ENCODE assay signal across 8 cellular contexts in genomic region chr12:12985817-12986408, GRCh38. TPM values are rescaled to one million over a fixed set of nuclear protein-coding genes. Genes with fewer than 3 reads are reported as not detected.
DNase-seq lines count a peak whose midpoint lies in the region; ATAC-seq and TF ChIP-seq lines count a peak whose summit lies in the region.

No MANE protein-coding gene starts in this region.

- TF ChIP-seq CTCF in GM12864 (IDR thresholded peaks at IDR 0.05; ENCODE audit: low read depth, low read length, missing control alignments): peak; percentile 62
- peak; percentile 58 for TF ChIP-seq CTCF in foreskin keratinocyte (conservative IDR thresholded peaks at IDR 0.05)
- TF ChIP-seq CTCF in upper lobe of left lung (IDR thresholded peaks at IDR 0.05): peak; percentile 34 to 55 (median 50)

- peaks cover 9 to 66% (median 28%) of the 10 kb centered on the region in 4 donors for H3K36me3 ChIP-seq in upper lobe of left lung

- in situ Hi-C loops in ACHN (cut with HindIII; ENCODE audit: low pct_ligation_motif_present, low pct_unique_long_range_greater_than_20kb, low sequenced_read_pairs): no loop called here

- 82 to 100% methylated on average over 3 to 4 of the region's 4 CpGs for WGBS in upper lobe of left lung, 2 donors

- H3K27ac ChIP-seq in foreskin keratinocyte: no peak overlapping the region
- no peak overlapping the region for H3K27ac ChIP-seq in upper lobe of left lung

- DNase-seq in ACHN: peak; percentile 64
- DNase-seq in GM12864 (ENCODE audit: low read depth): no peak
- DNase-seq in RPMI7951 (ENCODE audit: low read depth): peak; percentile 6
- DNase-seq in foreskin keratinocyte: peak in 1 of 2 donors; percentile 17
- peak in 1 of 2 donors; percentile 43 for DNase-seq in upper lobe of left lung

- ATAC-seq in foreskin keratinocyte (peak; percentile 90), upper lobe of left lung (ENCODE audit: low FRiP score in 2 of 2) (peak; percentile 61 to 76), GM21423 (IDR thresholded peaks at IDR 0.05; ENCODE audit: unreplicated experiment) (no peak), HG03196 (IDR thresholded peaks at IDR 0.05; ENCODE audit: unreplicated experiment) (no peak), HG03135 (IDR thresholded peaks at IDR 0.05; ENCODE audit: unreplicated experiment) (no peak)

- H3K4me1 ChIP-seq in foreskin keratinocyte (no peaks in the 10 kb centered on the region), upper lobe of left lung (no peaks in the 10 kb centered on the region)

- H3K27me3 ChIP-seq in foreskin keratinocyte (no peaks in the 10 kb centered on the region), upper lobe of left lung (no peaks in the 10 kb centered on the region)

- no peaks in the 10 kb centered on the region for H3K9me3 ChIP-seq in upper lobe of left lung

- H3K4me3 ChIP-seq in GM12864 (ENCODE audit: low read depth, low read length) (no peak overlapping the region), upper lobe of left lung (no peak overlapping the region)

- no peak for TF ChIP-seq POLR2A in upper lobe of left lung (IDR thresholded peaks at IDR 0.05)

- TF ChIP-seq EP300 in upper lobe of left lung (IDR thresholded peaks at IDR 0.05): no peak

RNA-seq across cellular contexts. Expression of gene HEBP1, which starts 14.2 kb away (rescaled TPM):
- 4.1 and 8.9 TPM in 2 replicates for total RNA-seq in RPMI7951 (2014; rRNA removed; shearing (Covaris generic))
- total RNA-seq in foreskin keratinocyte (19.6 and 20.5 TPM in 2 replicates), upper lobe of left lung (10 to 100 TPM; 25.1 to 70.9 (median 63.7) TPM)
- 40.3 and 44.0 TPM in 2 replicates for polyA plus RNA-seq in foreskin keratinocyte

RNA-seq across cellular contexts. Expression of gene GPRC5D, which starts 33.9 kb away (rescaled TPM):
- total RNA-seq in RPMI7951 (2014; rRNA removed; shearing (Covaris generic)): not detected in 2 replicates
- total RNA-seq in foreskin keratinocyte (not detected in 2 replicates), upper lobe of left lung (1 to 10 TPM in 1 of 6 donors, under 1 TPM in 1, not detected in 4; 0.66 to 2.1 TPM)
- not detected in 2 replicates for polyA plus RNA-seq in foreskin keratinocyte

RNA-seq across cellular contexts. Expression of gene FAM234B, which starts 58.3 kb away (rescaled TPM):
- total RNA-seq in RPMI7951 (2014; rRNA removed; shearing (Covaris generic)): 2.7 and 2.9 TPM in 2 replicates
- total RNA-seq in foreskin keratinocyte (5.0 and 6.0 TPM in 2 replicates), upper lobe of left lung (10 to 100 TPM in 1 of 6 donors, 1 to 10 TPM in 5; 3.1 to 16.2 (median 8.8) TPM)
- polyA plus RNA-seq in foreskin keratinocyte: 1.8 and 2.6 TPM in 2 replicates

Comparison
In these comparisons a context has a peak if more than half of its experiments do, and no peak if none do; other contexts are left out.
1. ATAC-seq: peak in foreskin keratinocyte (single experiment) and upper lobe of left lung (2 of 2); none in GM21423 (single experiment), HG03196 (single experiment) and HG03135 (single experiment).
2. Peak in every context shown above with its lines, with median percentiles within 50 percentile points of each other: CTCF ChIP-seq.